ENCODE assay signal across 15 cellular contexts in genomic region chr12:106194351-106194750, GRCh38. TPM values are rescaled to one million over a fixed set of nuclear protein-coding genes. Genes with fewer than 3 reads are reported as not detected.
DNase-seq lines count a peak whose midpoint lies in the region; TF ChIP-seq lines count a peak whose summit lies in the region.
"Had no signal": no experiment of that assay in that cellular context is flagged by ENCODE, and none has a peak within 500 bp of the region (broad histone marks: within the 10 kb centered on the region; RNA-seq: fewer than 3 reads in every experiment).

No MANE protein-coding gene starts in this region.

- H3K4me1 ChIP-seq in KMS-11 (ENCODE audit: low read depth, poor library complexity, severe bottlenecking) (peaks cover 69% of the 10 kb centered on the region), parathyroid adenoma (peaks cover 86% of the 10 kb centered on the region), testis (peaks cover 25% of the 10 kb centered on the region), vagina (peaks cover 16% of the 10 kb centered on the region)
- H3K4me1 ChIP-seq: BLaER1 had no signal

- H2AFZ ChIP-seq in KMS-11 (ENCODE audit: low read depth) (no peak overlapping the region), parathyroid adenoma (no peak overlapping the region)

- peak overlapping the region; percentile 97 for H3K27ac ChIP-seq in KMS-11
- H3K27ac ChIP-seq in parathyroid adenoma = peak overlapping the region; percentile 97
- peak overlapping the region; percentile 17 to 39 for H3K27ac ChIP-seq in testis
- H3K27ac ChIP-seq in vagina = peak overlapping the region; percentile 56
- H3K27ac ChIP-seq: BLaER1 had no signal

- no peaks in the 10 kb centered on the region for H3K79me2 ChIP-seq in KMS-11 (ENCODE audit: insufficient read depth, low read depth)
- H3K79me2 ChIP-seq in parathyroid adenoma = no peaks in the 10 kb centered on the region

- TF ChIP-seq POLR2A in testis (IDR thresholded peaks at IDR 0.05) = no peak
- no peak for TF ChIP-seq POLR2A in vagina (IDR thresholded peaks at IDR 0.05)

- H3K36me3 ChIP-seq in KMS-11 (ENCODE audit: insufficient read depth) = no peaks in the 10 kb centered on the region
- no peaks in the 10 kb centered on the region for H3K36me3 ChIP-seq in parathyroid adenoma (ENCODE audit: control insufficient read depth, insufficient read depth, low read length)
- H3K36me3 ChIP-seq in testis (ENCODE audit: low read depth, missing control alignments) = no peaks in the 10 kb centered on the region
- no peaks in the 10 kb centered on the region for H3K36me3 ChIP-seq in vagina
- H3K36me3 ChIP-seq: BLaER1 had no signal

- TF ChIP-seq CTCF in KMS-11 (conservative IDR thresholded peaks at IDR 0.05; ENCODE audit: low read depth, low read length) (no peak), parathyroid adenoma (IDR thresholded peaks at IDR 0.05) (no peak), testis (IDR thresholded peaks at IDR 0.05) (no peak), vagina (IDR thresholded peaks at IDR 0.05) (no peak)

- H3K4me3 ChIP-seq in KMS-11 (IDR thresholded peaks at IDR 0.05; ENCODE audit: insufficient read depth, low read depth, low read length) (no peak overlapping the region), parathyroid adenoma (ENCODE audit: low read depth, low read length) (no peak overlapping the region), testis (no peak overlapping the region), vagina (no peak overlapping the region)
- H3K4me3 ChIP-seq: BLaER1 had no signal

- DNase-seq in testis (no peak), vagina (ENCODE audit: extremely low spot score in 2 of 2) (no peak), DMS79 treated with DMSO at 0.1 percent for 48 hours (lab: John Stamatoyannopoulos, UW) (no peak), NCI-H2171 treated with DMSO at 0.1 percent for 48 hours (lab: John Stamatoyannopoulos, UW) (no peak)
- DNase-seq in activated CD4-positive, alpha-beta T cell treated with anti-CD3 and anti-CD28 coated beads, Interleukin-2, amount 50 U/mL, for 48 hours = no peak
- DNase-seq: 8988T; CD4-positive, alpha-beta memory T cell; DMS153; DMS79; GF-D8; H9 had no signal

- no peaks in the 10 kb centered on the region for H3K9me3 ChIP-seq in parathyroid adenoma (ENCODE audit: control insufficient read depth, low read length)
- H3K9me3 ChIP-seq in testis = no peaks in the 10 kb centered on the region
- H3K9me3 ChIP-seq in vagina = no peaks in the 10 kb centered on the region
- H3K9me3 ChIP-seq: BLaER1 had no signal

- intact Hi-C loops in testis (cut with DNase I; ENCODE audit: low total_unique reads) (no loop called here), vagina (cut with DNase I) (no loop called here)

- no peaks in the 10 kb centered on the region for H4K20me1 ChIP-seq in KMS-11 (ENCODE audit: insufficient read depth)
- H4K20me1 ChIP-seq: BLaER1 had no signal

- H3K9ac ChIP-seq in KMS-11 = peak overlapping the region; percentile 67
- no peak overlapping the region for H3K9ac ChIP-seq in parathyroid adenoma
- H3K9ac ChIP-seq: BLaER1 had no signal

- H3K4me2 ChIP-seq in KMS-11 = peak overlapping the region; percentile 60
- peak overlapping the region; percentile 63 for H3K4me2 ChIP-seq in parathyroid adenoma (ENCODE audit: low read length)
- H3K4me2 ChIP-seq: BLaER1 had no signal

- 94 to 96% methylated on average over 3 of the region's 3 CpGs for WGBS in testis, 2 donors

- no peaks in the 10 kb centered on the region for H3K27me3 ChIP-seq in KMS-11 (ENCODE audit: insufficient read depth, low read depth)
- H3K27me3 ChIP-seq in parathyroid adenoma (ENCODE audit: control insufficient read depth, insufficient read depth, low read length) = no peaks in the 10 kb centered on the region
- H3K27me3 ChIP-seq in testis = no peaks in the 10 kb centered on the region
- no peaks in the 10 kb centered on the region for H3K27me3 ChIP-seq in vagina
- H3K27me3 ChIP-seq: BLaER1 had no signal

RNA-seq across cellular contexts. Expression of gene CKAP4, which starts 53.5 kb away (rescaled TPM):
- total RNA-seq in testis = 10 to 100 TPM; 26.8 to 31.3 TPM
- polyA plus RNA-seq in testis (ENCODE audit: insufficient read depth, low read depth, low replicate concordance) = 31.2 TPM
- 42.5 TPM for total RNA-seq in vagina

RNA-seq across cellular contexts. Expression of gene NUAK1, which starts 55.6 kb away (rescaled TPM):
- total RNA-seq in testis (1 to 10 TPM; 6.6 to 8.2 TPM), vagina (22.8 TPM)
- 9.1 TPM for polyA plus RNA-seq in testis (ENCODE audit: insufficient read depth, low read depth, low replicate concordance)
- total RNA-seq: CD4-positive, alpha-beta memory T cell had no signal
- polyA plus RNA-seq: CD14-positive monocyte; CD4-positive, alpha-beta memory T cell had no signal

Comparison
In these comparisons a context has a peak if more than half of its experiments do, and no peak if none do; other contexts are left out.
1. H3K27ac ChIP-seq: peak in every context shown above with its lines; median percentile 97 in KMS-11; 97 in parathyroid adenoma; 56 in vagina; 28 in testis.